In genomic region chr3:45564172-45564571, GRCh38 we compare ENCODE assay signal across 16 cellular contexts. TPM values are rescaled to one million over a fixed set of nuclear protein-coding genes. Genes with fewer than 3 reads are reported as not detected.
A peak's percentile ranks its signal among the peaks of the same experiment; 100 is the strongest.
DNase-seq lines count a peak whose midpoint lies in the region; ATAC-seq, FAIRE-seq and TF ChIP-seq lines count a peak whose summit lies in the region.
"Had no signal": no experiment of that assay in that cellular context is flagged by ENCODE, and none has a peak within 500 bp of the region (broad histone marks: within the 10 kb centered on the region; RNA-seq: fewer than 3 reads in every experiment).

No MANE protein-coding gene starts in this region.

- in situ Hi-C loops in GM12878 (cut with MboI), result no loop called here

- TF ChIP-seq RAD21 in GM12878 (IDR thresholded peaks at IDR 0.05; ENCODE audit: insufficient read depth, low read depth, low read length), result no peak

- DNase-seq in GM12878 (ENCODE audit: low read depth, low spot score) (no peak), kidney (no peak), NCI-H2196 treated with DMSO at 0.1 percent for 48 hours (lab: John Stamatoyannopoulos, UW; ENCODE audit: unreplicated experiment) (no peak), spleen (no peak), T-helper 1 cell (no peak)
- DNase-seq: activated gamma-delta T cell, DMS53, hypothalamus, left ventricle myocardium superior, natural killer cell, NCI-H1417, NCI-H526 had no signal

- no TSS peak for BruUV-seq in GM12878 (replicated peaks; lab: Mats Ljungman, UMichigan)

- ATAC-seq in GM18868 (IDR thresholded peaks at IDR 0.05; ENCODE audit: unreplicated experiment), result peak; percentile 50
- ATAC-seq in GM21528 (IDR thresholded peaks at IDR 0.05; ENCODE audit: low FRiP score, unreplicated experiment), result peak; percentile 56
- ATAC-seq in HG03095 (IDR thresholded peaks at IDR 0.05; ENCODE audit: unreplicated experiment), result peak; percentile 52
- peak; percentile 57 for ATAC-seq in GM12878
- ATAC-seq: left ventricle myocardium superior, natural killer cell had no signal

- H3K4me1 ChIP-seq in GM12878 (ENCODE audit: control insufficient read depth, insufficient read depth, low read length) (peaks cover 54% of the 10 kb centered on the region), kidney (ENCODE audit: control insufficient read depth in 1 of 2, insufficient read depth in 1 of 2, low read depth in 1 of 2, low read length in 2 of 2) (no peaks in the 10 kb centered on the region), spleen (peaks cover 4 to 62% (median 50%) of the 10 kb centered on the region in 6 donors)

- H4K20me1 ChIP-seq in GM12878 (ENCODE audit: control insufficient read depth, insufficient read depth), result no peaks in the 10 kb centered on the region

- H3K4me2 ChIP-seq in GM12878 (ENCODE audit: control insufficient read depth, insufficient read depth), result peak overlapping the region; percentile 17

- H3K27me3 ChIP-seq in GM12878 (replicated peaks in 1 of 2; ENCODE audit: control insufficient read depth in 2 of 2, insufficient read depth in 2 of 2, low read length in 1 of 2), result no peaks in the 10 kb centered on the region
- no peaks in the 10 kb centered on the region for H3K27me3 ChIP-seq in spleen (replicated peaks in 1 of 7)

- TF ChIP-seq CTCF in GM12878 (IDR thresholded peaks at IDR 0.05 in 2 of 3, conservative IDR thresholded peaks at IDR 0.05 in 1 of 3; ENCODE audit: control insufficient read depth in 2 of 3, extremely low read depth in 1 of 3, insufficient read depth in 1 of 3, low read depth in 3 of 3, low read length in 3 of 3) (no peak), kidney (IDR thresholded peaks at IDR 0.05; ENCODE audit: borderline replicate concordance, extremely low read depth, insufficient read depth) (no peak), spleen (IDR thresholded peaks at IDR 0.05 in 8 of 11, conservative IDR thresholded peaks at IDR 0.05 in 3 of 11) (no peak)

- RAD21 ChIA-PET in GM12878 (lab: Charles Lee; ENCODE audit: unreplicated experiment), result interaction anchor here (0.7 to 1.6 kb wide), 4 partner anchors 19 to 92 kb away, joined by 3 to 6 read pairs (median 4); no protein-coding TSS in a partner anchor

- H3K27ac ChIP-seq in GM12878 (ENCODE audit: control insufficient read depth, insufficient read depth) (no peak overlapping the region; the same call in 1 of the 2 replicates), kidney (ENCODE audit: low read depth in 2 of 2, low read length in 2 of 2) (no peak overlapping the region), spleen (no peak overlapping the region)

- H3K9ac ChIP-seq in GM12878 (ENCODE audit: control insufficient read depth, insufficient read depth, low read length), result no peak overlapping the region
- no peak overlapping the region for H3K9ac ChIP-seq in kidney (ENCODE audit: low read length in 2 of 2)

- intact Hi-C loops in GM12878 (cut with micrococcal nuclease; ENCODE audit: unreplicated experiment), result no loop called here
- intact Hi-C loops in kidney (cut with DNase I), result no loop called here
- intact Hi-C loops in spleen (cut with DNase I; ENCODE audit: low total_unique reads), result no loop called here

- TF ChIP-seq POLR2A in GM12878 (IDR thresholded peaks at IDR 0.05; ENCODE audit: low read depth, low read length) (no peak), spleen (IDR thresholded peaks at IDR 0.05) (no peak)

- H3K36me3 ChIP-seq in GM12878 (ENCODE audit: control insufficient read depth in 2 of 2, insufficient read depth in 2 of 2, low read length in 1 of 2) (no peaks in the 10 kb centered on the region), kidney (ENCODE audit: control insufficient read depth in 1 of 2, insufficient read depth in 2 of 2, low read length in 2 of 2) (no peaks in the 10 kb centered on the region), spleen (no peaks in the 10 kb centered on the region)

- POLR2A ChIA-PET in GM12878 (lab: Charles Lee), result interaction anchor here (0.9 to 1.7 kb wide), 2 partner anchors 14 to 130 kb away, joined by 3 to 6 read pairs; no protein-coding TSS in a partner anchor

- no peak for TF ChIP-seq EP300 in GM12878 (IDR thresholded peaks at IDR 0.05; ENCODE audit: borderline replicate concordance in 1 of 2, control insufficient read depth in 1 of 2, low read depth in 2 of 2, low read length in 2 of 2)

- H3K4me3 ChIP-seq in GM12878, result no peak overlapping the region
- no peak overlapping the region for H3K4me3 ChIP-seq in kidney (ENCODE audit: low read length in 2 of 2)
- no peak overlapping the region for H3K4me3 ChIP-seq in spleen

- CTCF ChIA-PET in GM12878 (lab: Yijun Ruan, JAX), result interaction anchor here (0.9 to 1.9 kb wide), 5 partner anchors 10 to 96 kb away, joined by 3 to 9 read pairs (median 4); no protein-coding TSS in a partner anchor

- H3K79me2 ChIP-seq in GM12878 (ENCODE audit: control insufficient read depth, insufficient read depth, low read length), result no peaks in the 10 kb centered on the region

- no peak overlapping the region for H2AFZ ChIP-seq in GM12878 (ENCODE audit: control insufficient read depth, low read depth, low read length)

- H3K9me3 ChIP-seq in GM12878 (replicated peaks; ENCODE audit: control insufficient read depth, insufficient read depth, low read length), result no peaks in the 10 kb centered on the region
- H3K9me3 ChIP-seq in kidney (ENCODE audit: control insufficient read depth in 1 of 2, low read length in 2 of 2), result no peaks in the 10 kb centered on the region
- no peaks in the 10 kb centered on the region for H3K9me3 ChIP-seq in spleen

- peak; percentile 52 for FAIRE-seq in GM12878 (lab: Jason Lieb, UNC)
- FAIRE-seq in kidney (lab: Jason Lieb, UNC), result no peak
- FAIRE-seq: astrocyte had no signal

- SMC1A ChIA-PET in GM12878 (lab: Charles Lee; ENCODE audit: uncharacterized antibody, unreplicated experiment), result interaction anchor here (0.7 to 7.0 kb wide), 4 partner anchors 10 to 98 kb away, joined by 3 to 41 read pairs (median 4); no protein-coding TSS in a partner anchor

TF ChIP-seq in GM12878, 131 proteins besides CTCF, POLR2A, EP300 and RAD21 (continues in another document):
- TF ChIP-seq BHLHE40 (IDR thresholded peaks at IDR 0.05; ENCODE audit: borderline replicate concordance in 1 of 2, low read depth in 2 of 2, low read length in 1 of 2) (0 out of 4 replicates have a peak, but pooled peaks of 1 of the 2 experiments have one; percentile 15), MTA2 (IDR thresholded peaks at IDR 0.05; ENCODE audit: low read depth) (0 out of 2 replicates have a peak, but pooled peaks have one; percentile 10), DPF2 (IDR thresholded peaks at IDR 0.05) (peak; percentile 19; the same call in 1 of the 2 replicates), CEBPZ (IDR thresholded peaks at IDR 0.05; ENCODE audit: low read depth, low read length) (no peak), TCF12 (IDR thresholded peaks at IDR 0.05; ENCODE audit: low read depth, low read length) (peak; percentile 46; the same call in 1 of the 2 replicates), CBFB (IDR thresholded peaks at IDR 0.05; ENCODE audit: low read depth) (0 out of 2 replicates have a peak, but pooled peaks have one; percentile 17), MXI1 (IDR thresholded peaks at IDR 0.05; ENCODE audit: low read depth, low read length) (no peak), EED (IDR thresholded peaks at IDR 0.05; ENCODE audit: low read depth) (0 out of 2 replicates have a peak, but pooled peaks have one; percentile 40), RUNX3 (IDR thresholded peaks at IDR 0.05; ENCODE audit: low read length) (peak; percentile 74)

RNA-seq across cellular contexts. Expression of gene LIMD1, which starts 30.4 kb away (rescaled TPM):
- 181 and 205 TPM in 2 replicates for total RNA-seq in GM12878 (2013; cell fraction: nucleolus; rRNA removed)
- total RNA-seq in GM12878 (2014; rRNA removed) (26.4 and 27.3 TPM in 2 replicates), GM12878 (2014; rRNA removed; fragmentation: Illumina TruSeq; extraction: Trizol) (21.5 and 21.7 TPM in 2 replicates), GM12878 (2021) (47.2 and 54.5 TPM in 2 replicates), kidney (36.3 TPM), spleen (10 to 100 TPM; 41.5 to 58.5 (median 49.8) TPM)
- 17.9 TPM for polyA plus RNA-seq in GM12878 (2011; ENCODE audit: low read depth)
- polyA plus RNA-seq in GM12878 (2011; rRNA removed) (32.2 and 43.1 TPM in 2 replicates), GM12878 (2014; fragmentation: Illumina TruSeq; extraction: Trizol) (19.8 and 23.7 TPM in 2 replicates), GM12878 (2014; fragmentation: Nextera tagmentation; extraction: Ambion mirVana) (1 to 10 TPM; 1.7 to 2.9 TPM), GM12878 (2014; rRNA removed) (37.6 and 37.8 TPM in 2 replicates), GM12878 (2016; fragmentation: Nextera tagmentation; extraction: Ambion mirVana) (10 to 100 TPM; 20.5 to 23.3 TPM), kidney (ENCODE audit: insufficient read depth, low read depth, low replicate concordance) (3.1 TPM), spleen (10 to 100 TPM in 1 of 3 donors, 1 to 10 TPM in 2; 5.3 to 15.9 (median 6.5) TPM)
- 44.6 and 49.4 TPM in 2 replicates for polyA plus RNA-seq in GM12878 (2011; cell fraction: cytosol; rRNA removed)
- polyA plus RNA-seq in GM12878 (2011; cell fraction: nucleus; rRNA removed), result 123 and 153 TPM in 2 replicates
- 34.5 and 37.3 TPM in 2 replicates for polyA plus RNA-seq in GM12878 (2012)
- 54.3 and 118 TPM in 2 replicates for polyA minus RNA-seq in GM12878 (2011; rRNA and poly(A)+ RNA removed)
- polyA minus RNA-seq in GM12878 (2011; cell fraction: cytosol; rRNA and poly(A)+ RNA removed), result 32.5 and 37.2 TPM in 2 replicates
- polyA minus RNA-seq in GM12878 (2011; cell fraction: nucleus; rRNA and poly(A)+ RNA removed), result 45.0 and 74.1 TPM in 2 replicates
